21 cellular contexts compared by ENCODE assay signal in genomic region chr17:80633994-80634566, GRCh38.
"Had no signal": no experiment of that assay in that cellular context is flagged by ENCODE, and none has a peak within 500 bp of the region (broad histone marks: within the 10 kb centered on the region; RNA-seq: fewer than 3 reads in every experiment).

No MANE protein-coding gene starts in this region.

- H3K9ac ChIP-seq: neural progenitor cell had no signal

- H3K9me3 Mint-ChIP-seq: activated B cell treated with CpG ODN at 0.5 μM for 24 hours; activated CD8-positive, alpha-beta T cell treated with anti-CD3 and anti-CD28 coated beads for 36 hours; activated naive CD8-positive, alpha-beta T cell treated with anti-CD3 and anti-CD28 coated beads, Interleukin-2, amount 50 U/mL, for 24 hours; dendritic cell treated with granulocyte-macrophage colony-stimulating factor and Interleukin-4, amounts not matched to agents 40 ng/mL and 50 ng/mL, for 4 days; naive B cell; neural progenitor cell; stimulated activated naive B cell treated with anti-CD40 and anti-IgM and Interleukin-4, amounts not matched to agents 10 μg/mL and 1 μg/mL and 100 μg/mL, for 72 hours; type B pancreatic cell had no signal

- ATAC-seq: activated CD8-positive, alpha-beta memory T cell treated with anti-CD3 and anti-CD28 coated beads, Interleukin-2, amount 10 ng/mL, durations not matched to agents 7 days and 5 days; activated CD8-positive, alpha-beta T cell treated with anti-CD3 and anti-CD28 coated beads for 36 hours; activated naive CD8-positive, alpha-beta T cell treated with anti-CD3 and anti-CD28 coated beads, Interleukin-2, amount 50 U/mL, for 24 hours; body of pancreas; heart right ventricle; left lobe of liver; lower lobe of right lung; stimulated activated naive B cell treated with anti-CD40 and anti-IgM and Interleukin-4, amounts not matched to agents 10 μg/mL and 1 μg/mL and 100 μg/mL, for 72 hours had no signal

- H3K27ac ChIP-seq: body of pancreas, heart right ventricle, lower lobe of right lung, neural progenitor cell had no signal

- H3K4me3 Mint-ChIP-seq: activated B cell treated with CpG ODN at 0.5 μM for 24 hours; activated CD8-positive, alpha-beta memory T cell treated with anti-CD3 and anti-CD28 coated beads, Interleukin-2, amount 10 ng/mL, durations not matched to agents 7 days and 5 days; activated CD8-positive, alpha-beta T cell treated with anti-CD3 and anti-CD28 coated beads for 36 hours; activated naive CD8-positive, alpha-beta T cell treated with anti-CD3 and anti-CD28 coated beads, Interleukin-2, amount 50 U/mL, for 24 hours; dendritic cell treated with granulocyte-macrophage colony-stimulating factor and Interleukin-4, amounts not matched to agents 40 ng/mL and 50 ng/mL, for 4 days; naive B cell; neural progenitor cell; stimulated activated naive B cell treated with anti-CD40 and anti-IgM and Interleukin-4, amounts not matched to agents 10 μg/mL and 1 μg/mL and 100 μg/mL, for 72 hours; type B pancreatic cell had no signal

- H3K9me3 ChIP-seq: body of pancreas, heart right ventricle, lower lobe of right lung had no signal

- H3K4me3 ChIP-seq: body of pancreas, heart right ventricle, lower lobe of right lung, neural progenitor cell had no signal

- H2AFZ ChIP-seq: neural progenitor cell had no signal

- H3K36me3 ChIP-seq: lower lobe of right lung, neural progenitor cell had no signal

- H3K4me1 ChIP-seq: body of pancreas, lower lobe of right lung, neural progenitor cell had no signal

- H3K27ac Mint-ChIP-seq: activated CD8-positive, alpha-beta memory T cell treated with anti-CD3 and anti-CD28 coated beads, Interleukin-2, amount 10 ng/mL, durations not matched to agents 7 days and 5 days; activated CD8-positive, alpha-beta T cell treated with anti-CD3 and anti-CD28 coated beads for 36 hours; activated naive CD8-positive, alpha-beta T cell treated with anti-CD3 and anti-CD28 coated beads, Interleukin-2, amount 50 U/mL, for 24 hours; dendritic cell treated with granulocyte-macrophage colony-stimulating factor and Interleukin-4, amounts not matched to agents 40 ng/mL and 50 ng/mL, for 4 days; stimulated activated naive B cell treated with anti-CD40 and anti-IgM and Interleukin-4, amounts not matched to agents 10 μg/mL and 1 μg/mL and 100 μg/mL, for 72 hours; type B pancreatic cell had no signal

- H3K27me3 ChIP-seq: body of pancreas, heart right ventricle, neural progenitor cell had no signal

- DNase-seq: activated B cell treated with CpG ODN at 0.5 μM for 24 hours; activated CD4-positive, alpha-beta T cell treated with anti-CD3 and anti-CD28 coated beads for 4 hours; activated CD8-positive, alpha-beta memory T cell treated with anti-CD3 and anti-CD28 coated beads, Interleukin-2, amount 10 ng/mL, durations not matched to agents 7 days and 5 days; activated CD8-positive, alpha-beta T cell treated with anti-CD3 and anti-CD28 coated beads for 36 hours; activated gamma-delta T cell; activated naive CD4-positive, alpha-beta T cell treated with anti-CD3 and anti-CD28 coated beads, Interleukin-2, amount 50 U/mL, for 16 hours; activated naive CD8-positive, alpha-beta T cell treated with anti-CD3 and anti-CD28 coated beads, Interleukin-2, amount 50 U/mL, for 24 hours; activated T-cell treated with anti-CD3 and anti-CD28 coated beads for 4 hours; body of pancreas; effector CD4-positive, alpha-beta T cell; heart right ventricle; lower lobe of right lung; naive B cell; stimulated activated CD4-positive, alpha-beta T cell treated with anti-CD3 and anti-CD28 coated beads, Interleukin-2, amount 100 ng/mL, for 48 hours; stimulated activated CD8-positive, alpha-beta memory T cell treated with anti-CD3 and anti-CD28 coated beads, Interleukin-4, amount 100 ng/mL, for 48 hours; stimulated activated naive B cell treated with anti-CD40 and anti-IgM and Interleukin-4, amounts not matched to agents 10 μg/mL and 1 μg/mL and 100 μg/mL, for 72 hours; T1000 had no signal

- H3K36me3 Mint-ChIP-seq: activated CD8-positive, alpha-beta memory T cell treated with anti-CD3 and anti-CD28 coated beads, Interleukin-2, amount 10 ng/mL, durations not matched to agents 7 days and 5 days; neural progenitor cell had no signal

- H3K4me2 ChIP-seq: neural progenitor cell had no signal

- H3K27me3 Mint-ChIP-seq: activated B cell treated with CpG ODN at 0.5 μM for 24 hours; activated CD8-positive, alpha-beta memory T cell treated with anti-CD3 and anti-CD28 coated beads, Interleukin-2, amount 10 ng/mL, durations not matched to agents 7 days and 5 days; activated CD8-positive, alpha-beta T cell treated with anti-CD3 and anti-CD28 coated beads for 36 hours; activated naive CD8-positive, alpha-beta T cell treated with anti-CD3 and anti-CD28 coated beads, Interleukin-2, amount 50 U/mL, for 24 hours; dendritic cell treated with granulocyte-macrophage colony-stimulating factor and Interleukin-4, amounts not matched to agents 40 ng/mL and 50 ng/mL, for 4 days; naive B cell; stimulated activated naive B cell treated with anti-CD40 and anti-IgM and Interleukin-4, amounts not matched to agents 10 μg/mL and 1 μg/mL and 100 μg/mL, for 72 hours; type B pancreatic cell had no signal
